Comparison of ENCODE assay signal across 6 cellular contexts in the genomic region with DNA sequence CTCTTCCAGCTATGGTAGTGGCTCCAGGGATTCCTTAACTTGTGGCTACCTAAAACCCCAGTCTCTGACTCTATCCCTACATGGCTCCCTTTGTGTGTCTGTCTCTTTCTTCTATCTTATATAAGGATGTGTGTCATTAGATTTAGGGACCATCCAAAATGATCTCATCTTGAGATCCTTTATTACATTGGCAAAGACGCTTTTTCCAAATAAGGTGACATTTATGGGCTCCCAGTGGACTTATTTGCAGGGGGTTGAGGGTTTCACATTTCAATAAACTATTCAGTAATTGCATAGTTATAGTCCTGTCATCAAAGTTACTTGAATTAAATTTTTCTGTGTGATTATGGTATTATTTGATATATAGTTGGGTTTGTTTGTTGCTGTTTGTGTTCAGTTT.
"Had no signal": no experiment of that assay in that cellular context is flagged by ENCODE, and none has a peak within 500 bp of the region (broad histone marks: within the 10 kb centered on the region; RNA-seq: fewer than 3 reads in every experiment).

No MANE protein-coding gene starts in this region.

- H3K4me2 ChIP-seq: GM23338 had no signal

- H3K27ac Mint-ChIP-seq: H9, IgD-negative memory B cell had no signal

- H3K27ac ChIP-seq: HL-60 had no signal

- H3K4me3 Mint-ChIP-seq: GM23338, H9 had no signal

- H3K27me3 Mint-ChIP-seq: IgD-negative memory B cell had no signal

- DNase-seq: H9, HCEC 1CT, KBM-7 had no signal

- H3K9me3 Mint-ChIP-seq: GM23338, H9, IgD-negative memory B cell had no signal

- H2AFZ ChIP-seq: GM23338 had no signal

- ATAC-seq: GM23338 had no signal

- H3K4me3 ChIP-seq: GM23338 had no signal
